Comparison of ENCODE assay signal across 8 cellular contexts in genomic region chr10:13346912-13347234, GRCh38. TPM values are rescaled to one million over a fixed set of nuclear protein-coding genes. Genes with fewer than 3 reads are reported as not detected.
A peak's percentile ranks its signal among the peaks of the same experiment; 100 is the strongest.
DNase-seq lines count a peak whose midpoint lies in the region; ATAC-seq, FAIRE-seq and TF ChIP-seq lines count a peak whose summit lies in the region.

No MANE protein-coding gene starts in this region.

- H3K27ac ChIP-seq in adrenal gland (peak overlapping the region; percentile 43 to 98 (median 93)), HepG2 (ENCODE audit: extremely low read length, insufficient read depth, low read length) (peak overlapping the region; percentile 76), thymus (ENCODE audit: low read depth) (peak overlapping the region; percentile 94)

- no peak for FAIRE-seq in HepG2 (lab: Jason Lieb, UNC)

- H3K4me3 Mint-ChIP-seq in activated CD8-positive, alpha-beta memory T cell treated with anti-CD3 and anti-CD28 coated beads, Interleukin-2, amount 10 ng/mL, durations not matched to agents 7 days and 5 days, result peak overlapping the region; percentile 79

- TF ChIP-seq POLR2A in adrenal gland (IDR thresholded peaks at IDR 0.05) (no peak), HepG2 (IDR thresholded peaks at IDR 0.05; ENCODE audit: insufficient read depth in 1 of 2, low read depth in 2 of 2, low read length in 2 of 2) (no peak)

- TF ChIP-seq RAD21 in HepG2 (CRISPR knock-in tag; IDR thresholded peaks at IDR 0.05), result no peak

- no peaks in the 10 kb centered on the region for H4K20me1 ChIP-seq in HepG2 (ENCODE audit: insufficient read depth, low read length)

- peaks cover 54% of the 10 kb centered on the region for H3K4me1 Mint-ChIP-seq in activated CD8-positive, alpha-beta memory T cell treated with anti-CD3 and anti-CD28 coated beads, Interleukin-2, amount 10 ng/mL, durations not matched to agents 7 days and 5 days

- POLR2A ChIA-PET in HepG2 (lab: Yijun Ruan, JAX), result no interaction called here

- H3K9me3 ChIP-seq in adrenal gland (replicated peaks in 1 of 3) (no peaks in the 10 kb centered on the region), HepG2 (ENCODE audit: low read length) (no peaks in the 10 kb centered on the region), thymus (ENCODE audit: control insufficient read depth) (no peaks in the 10 kb centered on the region)

- CTCF ChIA-PET in activated CD8-positive, alpha-beta memory T cell treated with anti-CD3 and anti-CD28 coated beads, Interleukin-2, amount 10 ng/mL, durations not matched to agents 7 days and 5 days (lab: Charles Lee), result no interaction called here
- CTCF ChIA-PET in HepG2 (lab: Yijun Ruan, JAX; ENCODE audit: low intra/inter-chr PET ratio, low total read pairs), result no interaction called here

- H3K4me2 ChIP-seq in HepG2 (ENCODE audit: low read depth, low read length), result peak overlapping the region; percentile 80

- no peaks in the 10 kb centered on the region for H3K27me3 Mint-ChIP-seq in activated CD8-positive, alpha-beta memory T cell treated with anti-CD3 and anti-CD28 coated beads, Interleukin-2, amount 10 ng/mL, durations not matched to agents 7 days and 5 days

- no peak for DNase-seq in activated CD8-positive, alpha-beta memory T cell treated with anti-CD3 and anti-CD28 coated beads, Interleukin-2, amount 10 ng/mL, durations not matched to agents 7 days and 5 days
- no peak for DNase-seq in activated CD8-positive, alpha-beta memory T cell treated with anti-CD3 and anti-CD28 coated beads, Interleukin-2, amount 50 U/mL, for 4 hours
- DNase-seq in adrenal gland (no peak), HepG2 (ENCODE audit: low spot score) (no peak), HT-29 (ENCODE audit: low spot score) (no peak), NCI-H345 treated with DMSO at 0.1 percent for 48 hours (lab: John Stamatoyannopoulos, UW; ENCODE audit: unreplicated experiment) (no peak)

- in situ Hi-C loops in HepG2 (cut with HindIII; ENCODE audit: extremely low pct_ligation_motif_present, low pct_unique_long_range_greater_than_20kb), result no loop called here

- H3K36me3 ChIP-seq in adrenal gland (replicated peaks in 1 of 2), result peaks cover 0 to 5% of the 10 kb centered on the region in 2 donors
- peaks cover 0 to 12% of the 10 kb centered on the region in 2 experiments; a peak in 1 of 5 replicates for H3K36me3 ChIP-seq in HepG2 (replicated peaks in 1 of 2; ENCODE audit: control insufficient read depth in 1 of 2, insufficient read depth in 2 of 2, low read length in 2 of 2)
- H3K36me3 ChIP-seq in thymus (ENCODE audit: control insufficient read depth, insufficient read depth), result no peaks in the 10 kb centered on the region

- TF ChIP-seq EP300 in HepG2 (IDR thresholded peaks at IDR 0.05; ENCODE audit: low read depth in 2 of 2, low read length in 2 of 2) (no peak), HepG2 (CRISPR knock-in tag; IDR thresholded peaks at IDR 0.05; ENCODE audit: borderline replicate concordance) (no peak)

- peaks cover 16% of the 10 kb centered on the region for H3K36me3 Mint-ChIP-seq in activated CD8-positive, alpha-beta memory T cell treated with anti-CD3 and anti-CD28 coated beads, Interleukin-2, amount 10 ng/mL, durations not matched to agents 7 days and 5 days

- peaks cover 41% of the 10 kb centered on the region for H3K79me2 ChIP-seq in HepG2 (ENCODE audit: insufficient read depth, low read length)

- TF ChIP-seq CTCF in adrenal gland (IDR thresholded peaks at IDR 0.05) (no peak), HepG2 (CRISPR knock-in tag; IDR thresholded peaks at IDR 0.05) (no peak)

- WGBS in adrenal gland, 4 donors, result 0 to 1% (median 0%) methylated on average over 11 of the region's 11 CpGs
- WGBS in HepG2 (ENCODE audit: low lambda C conversion rate), result 2% methylated on average over 11 of the region's 11 CpGs
- WGBS in thymus, result under 1% methylated on average over 11 of the region's 11 CpGs

- H3K4me3 ChIP-seq in adrenal gland (peak overlapping the region; percentile 24 to 96 (median 75)), HepG2 (replicated peaks in 1 of 3; ENCODE audit: insufficient read depth in 1 of 3, low read depth in 2 of 3, low read length in 3 of 3) (peak overlapping the region; percentile 79 to 96 (median 86)), thymus (ENCODE audit: low read length) (peak overlapping the region; percentile 97)

- H3K4me1 ChIP-seq in adrenal gland (replicated peaks in 1 of 2) (peaks cover 21 to 28% of the 10 kb centered on the region in 2 donors), HepG2 (ENCODE audit: insufficient read depth, low read length) (peaks cover 37% of the 10 kb centered on the region), thymus (ENCODE audit: control insufficient read depth, insufficient read depth, low read length) (peaks cover 24% of the 10 kb centered on the region)

- H3K9ac ChIP-seq in HepG2 (ENCODE audit: insufficient read depth, low read depth, low read length), result peak overlapping the region; percentile 90

- BruUV-seq in HepG2 (replicated peaks; lab: Mats Ljungman, UMichigan), result no TSS peak

- H3K27me3 ChIP-seq in adrenal gland, result no peaks in the 10 kb centered on the region
- H3K27me3 ChIP-seq in HepG2 (ENCODE audit: control insufficient read depth in 1 of 2, insufficient read depth in 2 of 2, low read length in 2 of 2), result no peaks in the 10 kb centered on the region
- H3K27me3 ChIP-seq in thymus (ENCODE audit: control insufficient read depth, insufficient read depth), result no peaks in the 10 kb centered on the region

- intact Hi-C loops in adrenal gland (cut with DNase I), result no loop called here
- intact Hi-C loops in HepG2 (cut with micrococcal nuclease; ENCODE audit: unreplicated experiment), result loop anchor here (5.0 kb wide), 1 partner anchor 45 kb away; the partner anchor contains the start of gene PHYH

- ATAC-seq in activated CD8-positive, alpha-beta memory T cell treated with anti-CD3 and anti-CD28 coated beads, Interleukin-2, amount 10 ng/mL, durations not matched to agents 7 days and 5 days, result no peak
- ATAC-seq in HepG2 (no peak), HG03469 (IDR thresholded peaks at IDR 0.05; ENCODE audit: unreplicated experiment) (no peak)

- no peaks in the 10 kb centered on the region for H3K9me3 Mint-ChIP-seq in activated CD8-positive, alpha-beta memory T cell treated with anti-CD3 and anti-CD28 coated beads, Interleukin-2, amount 10 ng/mL, durations not matched to agents 7 days and 5 days (ENCODE audit: low read depth)

- H2AFZ ChIP-seq in HepG2 (ENCODE audit: low read length), result no peak overlapping the region

- peak overlapping the region; percentile 79 for H3K27ac Mint-ChIP-seq in activated CD8-positive, alpha-beta memory T cell treated with anti-CD3 and anti-CD28 coated beads, Interleukin-2, amount 10 ng/mL, durations not matched to agents 7 days and 5 days

RNA-seq across cellular contexts. Expression of gene SEPHS1, which starts 1.2 kb away (rescaled TPM):
- 10 to 100 TPM; 48.9 to 55.2 TPM for total RNA-seq in activated CD8-positive, alpha-beta memory T cell treated with anti-CD3 and anti-CD28 coated beads, Interleukin-2, amount 10 ng/mL, durations not matched to agents 7 days and 5 days
- total RNA-seq in adrenal gland (10 to 100 TPM; 25.3 to 76.0 (median 46.1) TPM), HepG2 (2016; rRNA removed; fragmentation: Illumina TruSeq; extraction: Trizol) (61.5 and 76.0 TPM in 2 replicates)
- polyA plus RNA-seq in adrenal gland (10 to 100 TPM; 24.5 to 91.1 (median 30.0) TPM), HepG2 (2011; rRNA removed) (52.3 and 57.8 TPM in 2 replicates), thymus (33.2 TPM)
- 81.7 and 82.0 TPM in 2 replicates for total RNA-seq in HepG2 (2016; cell fraction: cytosol; rRNA removed; fragmentation: Illumina TruSeq; extraction: Trizol; ENCODE audit: low read depth)
- 64.7 and 68.6 TPM in 2 replicates for total RNA-seq in HepG2 (2016; cell fraction: insoluble cytoplasmic fraction; rRNA removed; fragmentation: Illumina TruSeq; extraction: Trizol)
- 145 and 152 TPM in 2 replicates for total RNA-seq in HepG2 (2016; cell fraction: membrane; rRNA removed; fragmentation: Illumina TruSeq; extraction: Trizol)
- total RNA-seq in HepG2 (2016; cell fraction: nucleus; rRNA removed; fragmentation: Illumina TruSeq; extraction: Trizol), result 26.6 and 33.5 TPM in 2 replicates
- polyA plus RNA-seq in HepG2 (2011; cell fraction: cytosol; rRNA removed), result 37.6 and 45.1 TPM in 2 replicates
- 19.5 and 19.9 TPM in 2 replicates for polyA plus RNA-seq in HepG2 (2011; cell fraction: nucleus; rRNA removed)
- 32.9 and 36.4 TPM in 2 replicates for polyA plus RNA-seq in HepG2 (2012)
- 167 and 171 TPM in 2 replicates for polyA plus RNA-seq in HepG2 (2016; cell fraction: cytosol; fragmentation: Illumina TruSeq; extraction: Trizol; ENCODE audit: low read depth)
- polyA plus RNA-seq in HepG2 (2016; cell fraction: insoluble cytoplasmic fraction; fragmentation: Illumina TruSeq; extraction: Trizol; ENCODE audit: low read depth), result 95.6 and 112 TPM in 2 replicates
- polyA plus RNA-seq in HepG2 (2016; cell fraction: membrane; fragmentation: Illumina TruSeq; extraction: Trizol; ENCODE audit: low read depth), result 189 and 199 TPM in 2 replicates
- 67.4 and 69.2 TPM in 2 replicates for polyA plus RNA-seq in HepG2 (2016; cell fraction: nucleus; fragmentation: Illumina TruSeq; extraction: Trizol; ENCODE audit: insufficient read depth, low read depth)
- 44.9 and 79.2 TPM in 2 replicates for polyA minus RNA-seq in HepG2 (2011; rRNA and poly(A)+ RNA removed; ENCODE audit: low replicate concordance)
- polyA minus RNA-seq in HepG2 (2011; cell fraction: cytosol; rRNA and poly(A)+ RNA removed), result 26.9 and 32.6 TPM in 2 replicates
- polyA minus RNA-seq in HepG2 (2011; cell fraction: nucleus; rRNA and poly(A)+ RNA removed), result 18.8 and 19.8 TPM in 2 replicates
- total RNA-seq in HT-29 (2014; rRNA removed; shearing (Covaris generic)), result 53.8 and 58.8 TPM in 2 replicates

RNA-seq across cellular contexts. Expression of gene PHYH, which starts 47.0 kb away (rescaled TPM):
- 10 to 100 TPM; 13.6 to 14.4 TPM for total RNA-seq in activated CD8-positive, alpha-beta memory T cell treated with anti-CD3 and anti-CD28 coated beads, Interleukin-2, amount 10 ng/mL, durations not matched to agents 7 days and 5 days
- total RNA-seq in adrenal gland, result 100 to 1,000 TPM in 1 of 8 donors, 10 to 100 TPM in 7; 62.2 to 101 (median 71.6) TPM
- 100 to 1,000 TPM in 1 of 3 donors, 10 to 100 TPM in 2; 44.2 to 140 (median 60.5) TPM for polyA plus RNA-seq in adrenal gland
- total RNA-seq in HepG2 (2016; rRNA removed; fragmentation: Illumina TruSeq; extraction: Trizol), result 34.5 and 47.9 TPM in 2 replicates
- total RNA-seq in HepG2 (2016; cell fraction: cytosol; rRNA removed; fragmentation: Illumina TruSeq; extraction: Trizol; ENCODE audit: low read depth), result 17.6 and 21.7 TPM in 2 replicates
- total RNA-seq in HepG2 (2016; cell fraction: insoluble cytoplasmic fraction; rRNA removed; fragmentation: Illumina TruSeq; extraction: Trizol), result 36.1 and 49.8 TPM in 2 replicates
- total RNA-seq in HepG2 (2016; cell fraction: membrane; rRNA removed; fragmentation: Illumina TruSeq; extraction: Trizol), result 20.3 and 22.2 TPM in 2 replicates
- 18.4 and 18.8 TPM in 2 replicates for total RNA-seq in HepG2 (2016; cell fraction: nucleus; rRNA removed; fragmentation: Illumina TruSeq; extraction: Trizol)
- 27.2 and 37.4 TPM in 2 replicates for polyA plus RNA-seq in HepG2 (2011; rRNA removed)
- polyA plus RNA-seq in HepG2 (2011; cell fraction: cytosol; rRNA removed), result 27.7 and 38.9 TPM in 2 replicates
- 12.7 and 24.3 TPM in 2 replicates for polyA plus RNA-seq in HepG2 (2011; cell fraction: nucleus; rRNA removed)
- 47.7 and 75.4 TPM in 2 replicates for polyA plus RNA-seq in HepG2 (2012)
- polyA plus RNA-seq in HepG2 (2016; cell fraction: cytosol; fragmentation: Illumina TruSeq; extraction: Trizol; ENCODE audit: low read depth), result 14.6 and 17.7 TPM in 2 replicates
- 78.2 and 81.4 TPM in 2 replicates for polyA plus RNA-seq in HepG2 (2016; cell fraction: insoluble cytoplasmic fraction; fragmentation: Illumina TruSeq; extraction: Trizol; ENCODE audit: low read depth)
- polyA plus RNA-seq in HepG2 (2016; cell fraction: membrane; fragmentation: Illumina TruSeq; extraction: Trizol; ENCODE audit: low read depth), result 22.5 and 25.2 TPM in 2 replicates
- polyA plus RNA-seq in HepG2 (2016; cell fraction: nucleus; fragmentation: Illumina TruSeq; extraction: Trizol; ENCODE audit: insufficient read depth, low read depth), result 38.1 and 38.4 TPM in 2 replicates
- 7.2 and 13.5 TPM in 2 replicates for polyA minus RNA-seq in HepG2 (2011; rRNA and poly(A)+ RNA removed; ENCODE audit: low replicate concordance)
- 9.4 and 13.2 TPM in 2 replicates for polyA minus RNA-seq in HepG2 (2011; cell fraction: cytosol; rRNA and poly(A)+ RNA removed)
- polyA minus RNA-seq in HepG2 (2011; cell fraction: nucleus; rRNA and poly(A)+ RNA removed), result 12.2 and 17.8 TPM in 2 replicates
- 18.1 TPM for polyA plus RNA-seq in thymus
- total RNA-seq in HT-29 (2014; rRNA removed; shearing (Covaris generic)), result 4.6 and 6.0 TPM in 2 replicates
